In genomic region chr18:67514901-67515540, GRCh38 we compare ENCODE assay signal across 8 cellular contexts. TPM values are rescaled to one million over a fixed set of nuclear protein-coding genes. Genes with fewer than 3 reads are reported as not detected.
DNase-seq lines count a peak whose midpoint lies in the region; ATAC-seq and TF ChIP-seq lines count a peak whose summit lies in the region.

No MANE protein-coding gene starts in this region.

- H3K4me1 Mint-ChIP-seq in WTC11, result peaks cover 71% of the 10 kb centered on the region

- peak overlapping the region; percentile 94 for H3K4me3 Mint-ChIP-seq in WTC11

- TF ChIP-seq EP300 in gastroesophageal sphincter (IDR thresholded peaks at IDR 0.05), result no peak

- TF ChIP-seq CTCF in WTC11 (IDR thresholded peaks at IDR 0.05) (no peak), gastroesophageal sphincter (IDR thresholded peaks at IDR 0.05) (no peak)

- H3K9me3 Mint-ChIP-seq in WTC11, result no peaks in the 10 kb centered on the region

- H3K27me3 Mint-ChIP-seq in WTC11 (ENCODE audit: low read depth), result no peaks in the 10 kb centered on the region

- H3K27ac ChIP-seq in gastroesophageal sphincter, result no peak overlapping the region

- POLR2A ChIA-PET in WTC11 (lab: Charles Lee), result no interaction called here

- peaks cover 0 to 29% (median 12%) of the 10 kb centered on the region in 3 donors for H3K4me1 ChIP-seq in gastroesophageal sphincter

- H3K4me3 ChIP-seq in gastroesophageal sphincter (peak overlapping the region; percentile 52 to 76), skeletal muscle cell (ENCODE audit: low read depth, low read length) (peak overlapping the region; percentile 93)

- CTCF ChIA-PET in WTC11 (lab: Charles Lee), result interaction anchor here (1.1 to 1.4 kb wide), 2 partner anchors 13 to 128 kb away, joined by 3 to 5 read pairs; no protein-coding TSS in a partner anchor

- no peak for TF ChIP-seq POLR2A in gastroesophageal sphincter (IDR thresholded peaks at IDR 0.05)

- H3K27me3 ChIP-seq in gastroesophageal sphincter, result no peaks in the 10 kb centered on the region

- peak; percentile 60 for DNase-seq in NCI-H510A treated with DMSO at 0.1 percent for 48 hours (lab: John Stamatoyannopoulos, UW)
- DNase-seq in NCI-H510A (lab: John Stamatoyannopoulos, UW), result no peak
- no peak for DNase-seq in WTC11 (ENCODE audit: low spot score)
- DNase-seq in skeletal muscle cell (ENCODE audit: low read depth), result no peak
- no peak for DNase-seq in NCI-H82 (lab: John Stamatoyannopoulos, UW)
- DNase-seq in stimulated activated CD4-positive, alpha-beta T cell treated with anti-CD3 and anti-CD28 coated beads, Interleukin-12 subunit alpha, Interleukin-12 subunit beta, amount 100 ng/mL, for 4 hours, result no peak

- no peaks in the 10 kb centered on the region for H3K9me3 ChIP-seq in gastroesophageal sphincter

- H3K36me3 ChIP-seq in gastroesophageal sphincter, result peaks cover 0 to 5% of the 10 kb centered on the region in 2 donors

- ATAC-seq in WTC11 (no peak), gastroesophageal sphincter (no peak), GM19035 (IDR thresholded peaks at IDR 0.05; ENCODE audit: unreplicated experiment) (no peak)

- H3K27ac Mint-ChIP-seq in WTC11, result no peak overlapping the region

- WGBS in gastroesophageal sphincter (ENCODE audit: low coverage in 1 of 2), 2 donors, result 62 to 67% methylated on average over 6 of the region's 6 CpGs

- H3K36me3 Mint-ChIP-seq in WTC11, result peaks cover 51% of the 10 kb centered on the region

TF ChIP-seq in WTC11, 78 proteins besides CTCF, POLR2A, EP300 and RAD21:
- TF ChIP-seq TCF7 (CRISPR knock-in tag; IDR thresholded peaks at IDR 0.05; ENCODE audit: low read depth), result no peak
- no peak for TF ChIP-seq MYBL2 (CRISPR knock-in tag; IDR thresholded peaks at IDR 0.05)
- TF ChIP-seq ESRRA (CRISPR knock-in tag; IDR thresholded peaks at IDR 0.05; ENCODE audit: borderline replicate concordance), result no peak
- no peak for TF ChIP-seq IRF2 (CRISPR knock-in tag; IDR thresholded peaks at IDR 0.05; ENCODE audit: borderline replicate concordance, low read depth)
- no peak for TF ChIP-seq FOXP4 (CRISPR knock-in tag; IDR thresholded peaks at IDR 0.05)
- no peak for TF ChIP-seq USF2 (CRISPR knock-in tag; IDR thresholded peaks at IDR 0.05)
- TF ChIP-seq ZNF121 (CRISPR knock-in tag; IDR thresholded peaks at IDR 0.05), result no peak
- no peak for TF ChIP-seq CBFB (CRISPR knock-in tag; IDR thresholded peaks at IDR 0.05; ENCODE audit: low read depth)
- no peak for TF ChIP-seq RORB (CRISPR knock-in tag; IDR thresholded peaks at IDR 0.05)
- TF ChIP-seq PRRX2 (CRISPR knock-in tag; IDR thresholded peaks at IDR 0.05), result no peak
- no peak for TF ChIP-seq ZNF671 (CRISPR knock-in tag; IDR thresholded peaks at IDR 0.05)
- TF ChIP-seq, protein P1, sequence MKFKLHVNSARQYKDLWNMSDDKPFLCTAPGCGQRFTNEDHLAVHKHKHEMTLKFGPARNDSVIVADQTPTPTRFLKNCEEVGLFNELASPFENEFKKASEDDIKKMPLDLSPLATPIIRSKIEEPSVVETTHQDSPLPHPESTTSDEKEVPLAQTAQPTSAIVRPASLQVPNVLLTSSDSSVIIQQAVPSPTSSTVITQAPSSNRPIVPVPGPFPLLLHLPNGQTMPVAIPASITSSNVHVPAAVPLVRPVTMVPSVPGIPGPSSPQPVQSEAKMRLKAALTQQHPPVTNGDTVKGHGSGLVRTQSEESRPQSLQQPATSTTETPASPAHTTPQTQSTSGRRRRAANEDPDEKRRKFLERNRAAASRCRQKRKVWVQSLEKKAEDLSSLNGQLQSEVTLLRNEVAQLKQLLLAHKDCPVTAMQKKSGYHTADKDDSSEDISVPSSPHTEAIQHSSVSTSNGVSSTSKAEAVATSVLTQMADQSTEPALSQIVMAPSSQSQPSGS (CRISPR knock-in tag; IDR thresholded peaks at IDR 0.05; ENCODE audit: borderline replicate concordance, low read depth), result no peak
- TF ChIP-seq, protein P2, sequence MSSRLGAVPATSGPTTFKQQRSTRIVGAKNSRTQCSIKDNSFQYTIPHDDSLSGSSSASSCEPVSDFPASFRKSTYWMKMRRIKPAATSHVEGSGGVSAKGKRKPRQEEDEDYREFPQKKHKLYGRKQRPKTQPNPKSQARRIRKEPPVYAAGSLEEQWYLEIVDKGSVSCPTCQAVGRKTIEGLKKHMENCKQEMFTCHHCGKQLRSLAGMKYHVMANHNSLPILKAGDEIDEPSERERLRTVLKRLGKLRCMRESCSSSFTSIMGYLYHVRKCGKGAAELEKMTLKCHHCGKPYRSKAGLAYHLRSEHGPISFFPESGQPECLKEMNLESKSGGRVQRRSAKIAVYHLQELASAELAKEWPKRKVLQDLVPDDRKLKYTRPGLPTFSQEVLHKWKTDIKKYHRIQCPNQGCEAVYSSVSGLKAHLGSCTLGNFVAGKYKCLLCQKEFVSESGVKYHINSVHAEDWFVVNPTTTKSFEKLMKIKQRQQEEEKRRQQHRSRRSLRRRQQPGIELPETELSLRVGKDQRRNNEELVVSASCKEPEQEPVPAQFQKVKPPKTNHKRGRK (CRISPR knock-in tag; IDR thresholded peaks at IDR 0.05; ENCODE audit: borderline replicate concordance), result no peak
- TF ChIP-seq, protein P3, sequence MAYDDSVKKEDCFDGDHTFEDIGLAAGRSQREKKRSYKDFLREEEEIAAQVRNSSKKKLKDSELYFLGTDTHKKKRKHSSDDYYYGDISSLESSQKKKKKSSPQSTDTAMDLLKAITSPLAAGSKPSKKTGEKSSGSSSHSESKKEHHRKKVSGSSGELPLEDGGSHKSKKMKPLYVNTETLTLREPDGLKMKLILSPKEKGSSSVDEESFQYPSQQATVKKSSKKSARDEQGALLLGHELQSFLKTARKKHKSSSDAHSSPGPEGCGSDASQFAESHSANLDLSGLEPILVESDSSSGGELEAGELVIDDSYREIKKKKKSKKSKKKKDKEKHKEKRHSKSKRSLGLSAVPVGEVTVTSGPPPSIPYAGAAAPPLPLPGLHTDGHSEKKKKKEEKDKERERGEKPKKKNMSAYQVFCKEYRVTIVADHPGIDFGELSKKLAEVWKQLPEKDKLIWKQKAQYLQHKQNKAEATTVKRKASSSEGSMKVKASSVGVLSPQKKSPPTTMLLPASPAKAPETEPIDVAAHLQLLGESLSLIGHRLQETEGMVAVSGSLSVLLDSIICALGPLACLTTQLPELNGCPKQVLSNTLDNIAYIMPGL (CRISPR knock-in tag; IDR thresholded peaks at IDR 0.05), result no peak
- TF ChIP-seq, protein P4, sequence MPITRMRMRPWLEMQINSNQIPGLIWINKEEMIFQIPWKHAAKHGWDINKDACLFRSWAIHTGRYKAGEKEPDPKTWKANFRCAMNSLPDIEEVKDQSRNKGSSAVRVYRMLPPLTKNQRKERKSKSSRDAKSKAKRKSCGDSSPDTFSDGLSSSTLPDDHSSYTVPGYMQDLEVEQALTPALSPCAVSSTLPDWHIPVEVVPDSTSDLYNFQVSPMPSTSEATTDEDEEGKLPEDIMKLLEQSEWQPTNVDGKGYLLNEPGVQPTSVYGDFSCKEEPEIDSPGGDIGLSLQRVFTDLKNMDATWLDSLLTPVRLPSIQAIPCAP (CRISPR knock-in tag; IDR thresholded peaks at IDR 0.05), result no peak
- TF ChIP-seq PREB (CRISPR knock-in tag; IDR thresholded peaks at IDR 0.05; ENCODE audit: borderline replicate concordance), result no peak

RNA-seq across cellular contexts. Expression of gene DSEL, which starts 1.5 kb away (rescaled TPM):
- 29.3 to 33.4 TPM (median 30.1 TPM) in 3 replicates for total RNA-seq in WTC11 (2021)
- total RNA-seq in gastroesophageal sphincter, result 10 to 100 TPM in 2 of 4 donors, 1 to 10 TPM in 2; 8.9 to 10.9 (median 9.7) TPM
